10 cellular contexts compared by ENCODE assay signal in the genomic region with DNA sequence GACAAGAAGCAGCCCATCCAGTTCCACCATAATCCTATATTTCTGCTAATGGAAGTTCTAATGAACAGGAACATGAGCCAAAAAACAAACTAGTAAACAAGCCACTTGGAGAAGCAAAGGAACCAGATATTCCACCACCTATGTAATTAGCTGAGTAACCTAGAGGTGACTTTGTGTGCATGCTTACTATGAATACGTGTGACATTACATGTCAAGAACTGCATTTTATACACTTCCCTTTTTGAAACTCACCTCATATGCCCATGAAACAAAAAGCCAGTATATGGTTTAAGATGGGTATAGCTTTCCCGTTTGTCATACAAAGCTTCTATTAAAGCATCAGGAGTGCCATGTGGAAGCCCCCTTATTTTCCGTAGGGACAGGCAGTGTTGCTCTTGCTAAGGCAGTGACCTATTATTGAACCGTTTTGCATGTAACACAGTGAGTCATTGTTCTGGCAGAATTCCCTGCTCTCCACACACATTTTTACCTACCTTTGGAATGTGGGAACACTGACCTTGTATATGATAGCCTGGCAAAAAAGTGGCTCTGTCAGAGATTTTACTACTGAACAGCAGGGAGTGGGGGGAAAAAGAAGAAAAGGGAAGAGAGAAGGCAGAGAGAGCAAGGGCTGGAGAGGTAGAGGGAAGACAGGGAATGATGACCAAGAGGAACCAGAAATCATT. TPM values are rescaled to one million over a fixed set of nuclear protein-coding genes. Genes with fewer than 3 reads are reported as not detected.
DNase-seq lines count a peak whose midpoint lies in the region; ATAC-seq and TF ChIP-seq lines count a peak whose summit lies in the region.
"Had no signal": no experiment of that assay in that cellular context is flagged by ENCODE, and none has a peak within 500 bp of the region (broad histone marks: within the 10 kb centered on the region; RNA-seq: fewer than 3 reads in every experiment).

No MANE protein-coding gene starts in this region.

- H3K4me1 ChIP-seq in body of pancreas = peaks cover 13% of the 10 kb centered on the region
- H3K4me1 ChIP-seq: BLaER1 treated with 17β-estradiol and CSF1 and Interleukin-3, amounts not matched to agents 10 nM and 100 nM had no signal

- no peak for TF ChIP-seq POLR2A in body of pancreas (IDR thresholded peaks at IDR 0.05)

- intact Hi-C loops in Right ventricle myocardium superior (cut with DNase I) (no loop called here), cardiac septum (cut with DNase I) (no loop called here), body of pancreas (cut with DNase I) (no loop called here)

- no peaks in the 10 kb centered on the region for H3K27me3 ChIP-seq in body of pancreas
- H3K27me3 ChIP-seq: BLaER1 treated with 17β-estradiol and CSF1 and Interleukin-3, amounts not matched to agents 10 nM and 100 nM had no signal

- no peak for TF ChIP-seq CTCF in body of pancreas (IDR thresholded peaks at IDR 0.05)

- no peaks in the 10 kb centered on the region for H3K36me3 ChIP-seq in body of pancreas (replicated peaks in 1 of 2; ENCODE audit: insufficient read depth in 1 of 2, low read depth in 2 of 2)
- H3K36me3 ChIP-seq: BLaER1 treated with 17β-estradiol and CSF1 and Interleukin-3, amounts not matched to agents 10 nM and 100 nM had no signal

- H3K4me3 ChIP-seq in body of pancreas = no peak overlapping the region
- H3K4me3 ChIP-seq: BLaER1 treated with 17β-estradiol and CSF1 and Interleukin-3, amounts not matched to agents 10 nM and 100 nM had no signal

- WGBS in body of pancreas, 2 donors = 14 to 17% methylated on average over 4 of the region's 4 CpGs

- H3K9me3 ChIP-seq in body of pancreas = no peaks in the 10 kb centered on the region
- H3K9me3 ChIP-seq: BLaER1 treated with 17β-estradiol and CSF1 and Interleukin-3, amounts not matched to agents 10 nM and 100 nM had no signal

- DNase-seq in Right ventricle myocardium superior (no peak), cardiac septum (ENCODE audit: low spot score) (no peak), body of pancreas (peak; percentile 49 to 81 (median 64)), kidney tubule cell (ENCODE audit: low spot score) (peak; percentile 92), NCI-H748 (lab: John Stamatoyannopoulos, UW; ENCODE audit: unreplicated experiment) (no peak), SHP77 treated with DMSO at 0.1 percent for 48 hours (lab: John Stamatoyannopoulos, UW) (no peak)
- no peak for DNase-seq in stimulated activated CD4-positive, alpha-beta T cell treated with anti-CD3 and anti-CD28 coated beads, Interleukin-4, amount 100 ng/mL, for 4 hours

- peak overlapping the region; percentile 42 to 65 (median 53) for H3K27ac ChIP-seq in body of pancreas
- H3K27ac ChIP-seq: BLaER1 treated with 17β-estradiol and CSF1 and Interleukin-3, amounts not matched to agents 10 nM and 100 nM had no signal

- ATAC-seq in Right ventricle myocardium superior (ENCODE audit: poor library complexity) = peak; percentile 70
- ATAC-seq in body of pancreas = peak; percentile 95
- ATAC-seq in HG02763 (IDR thresholded peaks at IDR 0.05; ENCODE audit: unreplicated experiment) = no peak
- ATAC-seq: stimulated activated effector memory CD8-positive, alpha-beta T cell treated with anti-CD3 and anti-CD28 coated beads, Interleukin-12 subunit alpha, Interleukin-12 subunit beta, amount 100 ng/mL, for 72 hours had no signal

RNA-seq across cellular contexts. Expression of gene FRMD6, which starts 34.8 kb away (rescaled TPM):
- total RNA-seq in Right ventricle myocardium superior = 7.4 TPM
- 9.1 TPM for total RNA-seq in cardiac septum
- 10 to 100 TPM; 10.2 to 11.2 TPM for total RNA-seq in body of pancreas

Comparison
In these comparisons a context has a peak if more than half of its experiments do, and no peak if none do; other contexts are left out.
1. DNase-seq: peak in body of pancreas (4 of 4) and kidney tubule cell (single experiment); none in Right ventricle myocardium superior (single experiment), cardiac septum (single experiment), NCI-H748 (single experiment), stimulated activated CD4-positive, alpha-beta T cell treated with anti-CD3 and anti-CD28 coated beads, Interleukin-4, amount 100 ng/mL, for 4 hours (0 of 2) and SHP77 treated with DMSO at 0.1 percent for 48 hours (single experiment).